In the genomic region with DNA sequence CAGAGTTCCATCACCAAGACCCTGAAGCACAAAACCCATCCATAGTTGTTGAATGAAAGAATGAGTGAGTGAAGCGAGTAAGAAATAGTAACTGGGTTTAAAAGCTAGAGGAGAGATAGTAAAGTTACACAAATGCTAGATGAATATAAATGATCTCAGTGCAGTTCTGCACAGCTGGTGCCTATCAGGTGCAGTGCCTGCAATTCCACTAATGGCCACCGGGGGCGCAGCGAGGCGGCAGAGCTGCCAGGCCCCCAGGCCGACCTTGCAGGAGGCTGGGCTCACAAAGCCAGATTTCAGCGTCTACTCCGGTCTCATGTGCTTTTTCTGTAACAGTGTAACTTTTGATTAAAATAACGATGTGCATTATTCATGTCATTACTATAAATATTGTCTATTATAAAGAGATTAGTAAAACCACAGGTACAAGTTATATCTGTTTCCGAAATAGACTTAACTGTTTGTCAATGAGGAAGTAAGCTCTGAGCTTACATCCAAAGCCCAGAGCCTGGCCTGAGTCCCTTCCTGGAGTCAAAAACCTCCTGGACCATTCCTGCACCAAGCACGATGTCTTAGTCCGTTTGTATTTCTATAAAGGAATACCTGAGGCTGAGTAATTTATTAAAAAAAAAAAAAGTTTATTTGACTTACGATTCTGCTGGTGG, we compare ENCODE assay signal across 8 cellular contexts.
A peak's percentile ranks its signal among the peaks of the same experiment; 100 is the strongest.
DNase-seq lines count a peak whose midpoint lies in the region; ATAC-seq and TF ChIP-seq lines count a peak whose summit lies in the region.

No MANE protein-coding gene starts in this region.

- H3K4me1 Mint-ChIP-seq in CD8-positive, alpha-beta memory T cell: no peaks in the 10 kb centered on the region
- no peaks in the 10 kb centered on the region for H3K4me1 Mint-ChIP-seq in activated CD4-positive, alpha-beta T cell treated with anti-CD3 and anti-CD28 coated beads, Interleukin-2, amount 10 ng/mL, durations not matched to agents 7 days and 5 days

- no peak overlapping the region for H3K4me3 ChIP-seq in CD8-positive, alpha-beta memory T cell (ENCODE audit: low read length)
- H3K4me3 ChIP-seq in GM23248: no peak overlapping the region
- no peak overlapping the region for H3K4me3 ChIP-seq in choroid plexus epithelial cell (ENCODE audit: low read depth, low read length)
- H3K4me3 ChIP-seq in lower lobe of right lung: no peak overlapping the region

- no peaks in the 10 kb centered on the region for H3K79me2 ChIP-seq in GM23248 (ENCODE audit: insufficient read depth)

- H3K27me3 Mint-ChIP-seq in CD8-positive, alpha-beta memory T cell: peaks cover 18 to 26% of the 10 kb centered on the region in 2 donors
- peaks cover 3% of the 10 kb centered on the region for H3K27me3 Mint-ChIP-seq in activated CD4-positive, alpha-beta T cell treated with anti-CD3 and anti-CD28 coated beads, Interleukin-2, amount 10 ng/mL, durations not matched to agents 7 days and 5 days

- no peaks in the 10 kb centered on the region for H3K4me1 ChIP-seq in CD8-positive, alpha-beta memory T cell (ENCODE audit: insufficient read depth, low read length)
- no peaks in the 10 kb centered on the region for H3K4me1 ChIP-seq in GM23248 (ENCODE audit: insufficient read depth)
- H3K4me1 ChIP-seq in lower lobe of right lung: peaks cover 5% of the 10 kb centered on the region

- H3K36me3 ChIP-seq in CD8-positive, alpha-beta memory T cell (ENCODE audit: insufficient read depth, low read length): no peaks in the 10 kb centered on the region
- no peaks in the 10 kb centered on the region for H3K36me3 ChIP-seq in GM23248 (ENCODE audit: low read depth)
- H3K36me3 ChIP-seq in lower lobe of right lung: no peaks in the 10 kb centered on the region

- H3K4me2 ChIP-seq in GM23248 (ENCODE audit: unreplicated experiment): no peak overlapping the region

- H3K9ac ChIP-seq in GM23248: no peak overlapping the region

- no peaks in the 10 kb centered on the region for H3K9me2 ChIP-seq in GM23248 (ENCODE audit: insufficient read depth)

- POLR2A ChIA-PET in CD8-positive, alpha-beta memory T cell (lab: Charles Lee): no interaction called here
- POLR2A ChIA-PET in activated CD4-positive, alpha-beta T cell treated with anti-CD3 and anti-CD28 coated beads, Interleukin-2, amount 10 ng/mL, durations not matched to agents 7 days and 5 days (lab: Charles Lee): no interaction called here

- in situ Hi-C loops in GM23248 (cut with MboI): loop anchor here (10.0 to 25.0 kb wide), 2 partner anchors 398 to 460 kb away; no protein-coding TSS in a partner anchor

- no peak overlapping the region for H3K27ac ChIP-seq in CD8-positive, alpha-beta memory T cell (ENCODE audit: low read depth, low read length)
- H3K27ac ChIP-seq in GM23248: no peak overlapping the region
- H3K27ac ChIP-seq in lower lobe of right lung: no peak overlapping the region

- peak; percentile 95 for TF ChIP-seq CTCF in choroid plexus epithelial cell (conservative IDR thresholded peaks at IDR 0.05; ENCODE audit: low read depth, low read length)
- peak; percentile 100 for TF ChIP-seq CTCF in lower lobe of right lung (IDR thresholded peaks at IDR 0.05)

- no peak overlapping the region for H3K27ac Mint-ChIP-seq in CD8-positive, alpha-beta memory T cell
- H3K27ac Mint-ChIP-seq in activated CD4-positive, alpha-beta T cell treated with anti-CD3 and anti-CD28 coated beads, Interleukin-2, amount 10 ng/mL, durations not matched to agents 7 days and 5 days: no peak overlapping the region

- CTCF ChIA-PET in CD8-positive, alpha-beta memory T cell (lab: Charles Lee): interaction anchor here (0.8 to 7.3 kb wide), 10 partner anchors 10 to 731 kb away, joined by 3 to 53 read pairs (median 4); no protein-coding TSS in a partner anchor
- CTCF ChIA-PET in activated CD4-positive, alpha-beta T cell treated with anti-CD3 and anti-CD28 coated beads, Interleukin-2, amount 10 ng/mL, durations not matched to agents 7 days and 5 days (lab: Charles Lee): interaction anchor here (0.7 kb wide), 1 partner anchor 115 kb away, joined by 3 read pairs; no protein-coding TSS in a partner anchor

- peaks cover 6% of the 10 kb centered on the region for H3K27me3 ChIP-seq in CD8-positive, alpha-beta memory T cell (ENCODE audit: insufficient read depth, low read length, poor library complexity, severe bottlenecking)
- no peaks in the 10 kb centered on the region for H3K27me3 ChIP-seq in GM23248 (replicated peaks; ENCODE audit: insufficient read depth)
- H3K27me3 ChIP-seq in lower lobe of right lung (ENCODE audit: low read depth): peaks cover 24% of the 10 kb centered on the region

- H3K9me3 Mint-ChIP-seq in CD8-positive, alpha-beta memory T cell: no peaks in the 10 kb centered on the region
- H3K9me3 Mint-ChIP-seq in activated CD4-positive, alpha-beta T cell treated with anti-CD3 and anti-CD28 coated beads, Interleukin-2, amount 10 ng/mL, durations not matched to agents 7 days and 5 days: no peaks in the 10 kb centered on the region

- no peaks in the 10 kb centered on the region for H4K20me1 ChIP-seq in GM23248 (ENCODE audit: insufficient read depth)

- no peak overlapping the region for H2AFZ ChIP-seq in GM23248

- intact Hi-C loops in lower lobe of right lung (cut with DNase I): no loop called here

- no peaks in the 10 kb centered on the region for H3K9me3 ChIP-seq in CD8-positive, alpha-beta memory T cell (ENCODE audit: low read length)
- H3K9me3 ChIP-seq in GM23248 (ENCODE audit: low read depth) (no peaks in the 10 kb centered on the region), lower lobe of right lung (no peaks in the 10 kb centered on the region)

- H3K36me3 Mint-ChIP-seq in CD8-positive, alpha-beta memory T cell: no peaks in the 10 kb centered on the region
- no peaks in the 10 kb centered on the region for H3K36me3 Mint-ChIP-seq in activated CD4-positive, alpha-beta T cell treated with anti-CD3 and anti-CD28 coated beads, Interleukin-2, amount 10 ng/mL, durations not matched to agents 7 days and 5 days (ENCODE audit: low read depth)

- ATAC-seq in lower lobe of right lung (peak; percentile 80), HG03354 (IDR thresholded peaks at IDR 0.05; ENCODE audit: poor library complexity, severe bottlenecking, unreplicated experiment) (no peak)

- WGBS in GM23248 (ENCODE audit: low coverage in 1 of 2, low lambda C conversion rate in 2 of 2, missing lambda C conversion rate in 2 of 2), 2 experiments: 17 to 21% methylated on average over 13 of the region's 13 CpGs

- H3F3A ChIP-seq in GM23248 (ENCODE audit: insufficient read depth): no peaks in the 10 kb centered on the region

- H3K4me3 Mint-ChIP-seq in CD8-positive, alpha-beta memory T cell: no peak overlapping the region
- H3K4me3 Mint-ChIP-seq in activated CD4-positive, alpha-beta T cell treated with anti-CD3 and anti-CD28 coated beads, Interleukin-2, amount 10 ng/mL, durations not matched to agents 7 days and 5 days: no peak overlapping the region

- DNase-seq in CD8-positive, alpha-beta memory T cell: peak; percentile 41 to 75 (median 55)
- DNase-seq in GM23248: peak; percentile 48
- peak; percentile 47 for DNase-seq in NCI-H2171 treated with DMSO at 0.1 percent for 48 hours (lab: John Stamatoyannopoulos, UW)
- DNase-seq in activated CD4-positive, alpha-beta T cell treated with anti-CD3 and anti-CD28 coated beads, Interleukin-2, amount 10 ng/mL, durations not matched to agents 7 days and 5 days: peak; percentile 68
- peak; percentile 56 for DNase-seq in choroid plexus epithelial cell (ENCODE audit: low read depth)
- DNase-seq in lower lobe of right lung: peak; percentile 80
- peak; percentile 69 for DNase-seq in stimulated activated CD8-positive, alpha-beta memory T cell treated with anti-CD3 and anti-CD28 coated beads, Interleukin-15, amount 100 ng/mL, for 24 hours (ENCODE audit: low read depth)
